Comparison of ENCODE assay signal across 8 cellular contexts in the genomic region with DNA sequence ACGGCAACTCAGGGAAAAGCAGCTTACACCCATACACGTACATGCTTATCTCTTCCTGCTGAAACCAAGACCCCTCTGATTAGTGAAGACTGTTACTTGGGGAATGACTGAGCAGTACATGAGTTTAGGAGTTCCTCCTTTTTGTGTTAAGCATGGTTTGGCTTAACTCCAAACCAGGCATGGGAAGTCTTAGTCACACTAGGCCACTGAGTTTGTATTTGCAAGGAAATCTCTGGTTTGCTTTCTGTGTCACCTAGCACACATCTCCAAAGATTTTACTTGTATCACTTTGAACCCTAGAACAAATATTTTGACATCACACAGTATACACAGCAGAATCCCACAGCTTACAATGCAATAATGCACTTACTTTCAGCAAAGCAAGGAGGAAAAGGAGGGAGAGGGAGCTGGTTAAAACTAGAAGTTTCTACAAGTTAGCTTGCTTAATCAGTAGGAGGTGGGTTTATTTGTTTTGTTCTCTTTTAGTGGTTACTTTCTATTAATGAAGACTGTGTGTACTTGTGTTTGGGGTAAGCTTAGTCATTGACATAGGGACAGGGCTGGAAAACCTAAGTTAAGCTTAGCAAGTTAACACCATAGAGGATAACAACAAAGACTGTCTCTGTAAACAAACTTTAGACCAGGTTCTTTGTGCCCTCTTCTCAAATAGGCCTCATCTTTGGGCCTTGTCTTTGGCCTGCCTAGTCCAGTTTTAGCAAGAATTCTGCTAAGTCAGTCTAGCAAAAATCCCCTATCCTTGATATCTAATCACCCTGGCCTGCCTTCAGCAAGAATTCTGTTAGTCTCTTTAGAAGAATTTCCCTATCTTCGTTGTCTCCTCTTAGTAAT.
DNase-seq lines count a peak whose midpoint lies in the region; ATAC-seq and TF ChIP-seq lines count a peak whose summit lies in the region.

No MANE protein-coding gene starts in this region.

- POLR2A ChIA-PET in naive thymus-derived CD4-positive, alpha-beta T cell (lab: Charles Lee): interaction anchor here (0.6 kb wide), 1 partner anchor 123 kb away, joined by 3 read pairs; no protein-coding TSS in a partner anchor
- POLR2A ChIA-PET in OCI-LY7 (lab: Charles Lee): interaction anchor here (0.6 to 1.4 kb wide), 5 partner anchors 8 to 34 kb away, joined by 3 to 4 read pairs (median 3); no protein-coding TSS in a partner anchor

- DNase-seq in DND-41: no peak
- DNase-seq in HCEC 1CT: peak; percentile 93
- peak; percentile 1 for DNase-seq in NCI-H69 (lab: John Stamatoyannopoulos, UW)
- peak; percentile 44 for DNase-seq in colonic mucosa
- DNase-seq in naive thymus-derived CD4-positive, alpha-beta T cell: no peak
- DNase-seq in cerebellum (ENCODE audit: low spot score): no peak
- DNase-seq in SW480 (ENCODE audit: low spot score): no peak
- no peak for DNase-seq in OCI-LY7 (ENCODE audit: low spot score)

- CTCF ChIA-PET in naive thymus-derived CD4-positive, alpha-beta T cell (lab: Charles Lee): no interaction called here
- CTCF ChIA-PET in OCI-LY7 (lab: Charles Lee; ENCODE audit: unreplicated experiment): no interaction called here

- H3K9ac ChIP-seq in DND-41 (ENCODE audit: low read depth, low read length) (no peak overlapping the region), colonic mucosa (ENCODE audit: low read depth in 2 of 2, low read length in 2 of 2) (no peak overlapping the region)

- no peaks in the 10 kb centered on the region for H3K9me3 Mint-ChIP-seq in naive thymus-derived CD4-positive, alpha-beta T cell

- H3K27me3 Mint-ChIP-seq in naive thymus-derived CD4-positive, alpha-beta T cell: peaks cover 0 to 8% (median 5%) of the 10 kb centered on the region in 5 donors

- peaks cover 0 to 16% (median 5%) of the 10 kb centered on the region in 7 donors for H3K4me1 Mint-ChIP-seq in naive thymus-derived CD4-positive, alpha-beta T cell

- H3K36me3 ChIP-seq in DND-41 (ENCODE audit: insufficient read depth, low read length): no peaks in the 10 kb centered on the region
- no peaks in the 10 kb centered on the region for H3K36me3 ChIP-seq in colonic mucosa
- H3K36me3 ChIP-seq in naive thymus-derived CD4-positive, alpha-beta T cell (ENCODE audit: control insufficient read depth in 2 of 3, insufficient read depth in 3 of 3, low read length in 3 of 3): no peaks in the 10 kb centered on the region
- no peaks in the 10 kb centered on the region for H3K36me3 ChIP-seq in OCI-LY7 (ENCODE audit: insufficient read depth, low read length)

- no peaks in the 10 kb centered on the region for H4K20me1 ChIP-seq in DND-41 (ENCODE audit: insufficient read depth, low read length)
- no peaks in the 10 kb centered on the region for H4K20me1 ChIP-seq in OCI-LY7 (ENCODE audit: insufficient read depth, low read length)

- H3K9me2 ChIP-seq in OCI-LY7 (ENCODE audit: insufficient read depth, low read length): no peaks in the 10 kb centered on the region

- H3K4me3 ChIP-seq in DND-41 (ENCODE audit: low read depth in 1 of 2, low read length in 2 of 2) (no peak overlapping the region), colonic mucosa (no peak overlapping the region), OCI-LY7 (ENCODE audit: low read depth, low read length, poor library complexity, severe bottlenecking) (no peak overlapping the region)
- no peak overlapping the region for H3K4me3 ChIP-seq in naive thymus-derived CD4-positive, alpha-beta T cell (ENCODE audit: low read length)

- no peaks in the 10 kb centered on the region for H3K9me3 ChIP-seq in DND-41 (ENCODE audit: insufficient read depth, low read length, severe bottlenecking)
- H3K9me3 ChIP-seq in colonic mucosa: no peaks in the 10 kb centered on the region
- no peaks in the 10 kb centered on the region for H3K9me3 ChIP-seq in naive thymus-derived CD4-positive, alpha-beta T cell (ENCODE audit: control insufficient read depth in 2 of 3, low read length in 3 of 3)
- no peaks in the 10 kb centered on the region for H3K9me3 ChIP-seq in OCI-LY7 (ENCODE audit: low read length)

- no peaks in the 10 kb centered on the region for H3K79me2 ChIP-seq in DND-41 (ENCODE audit: insufficient read depth, low read length)
- H3K79me2 ChIP-seq in OCI-LY7 (ENCODE audit: insufficient read depth, low read depth, low read length): no peaks in the 10 kb centered on the region

- H3K36me3 Mint-ChIP-seq in naive thymus-derived CD4-positive, alpha-beta T cell: no peaks in the 10 kb centered on the region

- H3K27ac Mint-ChIP-seq in naive thymus-derived CD4-positive, alpha-beta T cell: peak overlapping the region in 1 of 9 donors; percentile 63

- intact Hi-C loops in colonic mucosa (cut with DNase I): no loop called here
- intact Hi-C loops in naive thymus-derived CD4-positive, alpha-beta T cell (cut with micrococcal nuclease): no loop called here
- intact Hi-C loops in OCI-LY7 (cut with micrococcal nuclease; ENCODE audit: unreplicated experiment): no loop called here

- H3K4me2 ChIP-seq in DND-41 (ENCODE audit: insufficient read depth, low read length) (no peak overlapping the region), OCI-LY7 (ENCODE audit: low read length) (no peak overlapping the region)

- no TSS peak for BruUV-seq in OCI-LY7 (replicated peaks; lab: Mats Ljungman, UMichigan)

- H3K27ac ChIP-seq in DND-41 (ENCODE audit: low read length) (no peak overlapping the region), colonic mucosa (no peak overlapping the region), OCI-LY7 (ENCODE audit: low read depth, low read length, poor library complexity, severe bottlenecking) (no peak overlapping the region)
- no peak overlapping the region for H3K27ac ChIP-seq in naive thymus-derived CD4-positive, alpha-beta T cell (ENCODE audit: low read depth, low read length)

- H3K4me3 Mint-ChIP-seq in naive thymus-derived CD4-positive, alpha-beta T cell: no peak overlapping the region

- H2AFZ ChIP-seq in DND-41 (ENCODE audit: low read depth, low read length) (no peak overlapping the region), OCI-LY7 (ENCODE audit: low read length) (no peak overlapping the region)

- peak; percentile 31; the same call in 1 of the 3 replicates for ATAC-seq in DND-41 (ENCODE audit: insufficient read depth, low read depth)
- peak; percentile 86 for ATAC-seq in naive thymus-derived CD4-positive, alpha-beta T cell

- H3K4me1 ChIP-seq in DND-41 (ENCODE audit: insufficient read depth, low read length) (peaks cover 7% of the 10 kb centered on the region; the same call in 1 of the 2 replicates), colonic mucosa (no peaks in the 10 kb centered on the region), OCI-LY7 (ENCODE audit: insufficient read depth, low read length, poor library complexity, severe bottlenecking) (no peaks in the 10 kb centered on the region)
- H3K4me1 ChIP-seq in naive thymus-derived CD4-positive, alpha-beta T cell (ENCODE audit: control insufficient read depth in 2 of 2, insufficient read depth in 2 of 2, low read length in 2 of 2): no peaks in the 10 kb centered on the region

- TF ChIP-seq CTCF in DND-41 (IDR thresholded peaks at IDR 0.05; ENCODE audit: borderline replicate concordance, extremely low read depth, low read length, poor library complexity, severe bottlenecking): no peak
- no peak for TF ChIP-seq CTCF in colonic mucosa (IDR thresholded peaks at IDR 0.05)
- no peak for TF ChIP-seq CTCF in OCI-LY7 (conservative IDR thresholded peaks at IDR 0.05; ENCODE audit: low read length)

- H3K27me3 ChIP-seq in DND-41 (ENCODE audit: insufficient read depth, low read length, poor library complexity) (no peaks in the 10 kb centered on the region), colonic mucosa (no peaks in the 10 kb centered on the region)
- H3K27me3 ChIP-seq in naive thymus-derived CD4-positive, alpha-beta T cell (ENCODE audit: control insufficient read depth in 2 of 2, insufficient read depth in 2 of 2, low read length in 2 of 2): no peaks in the 10 kb centered on the region

Comparison
In these comparisons a context has a peak if more than half of its experiments do, and no peak if none do; other contexts are left out.
1. DNase-seq: peak in HCEC 1CT (single experiment), NCI-H69 (single experiment) and colonic mucosa (single experiment); none in DND-41 (single experiment), naive thymus-derived CD4-positive, alpha-beta T cell (0 of 9), cerebellum (single experiment), SW480 (single experiment) and OCI-LY7 (single experiment).